ENCODE assay signal across 8 cellular contexts in genomic region chr7:94436018-94436604, GRCh38. TPM values are rescaled to one million over a fixed set of nuclear protein-coding genes. Genes with fewer than 3 reads are reported as not detected.
DNase-seq lines count a peak whose midpoint lies in the region; ATAC-seq and TF ChIP-seq lines count a peak whose summit lies in the region.

No MANE protein-coding gene starts in this region.

- H3K4me3 ChIP-seq in BE2C (ENCODE audit: low read depth, low read length): peak overlapping the region; percentile 2; the same call in 1 of the 2 replicates
- no peak overlapping the region for H3K4me3 ChIP-seq in effector memory CD4-positive, alpha-beta T cell (ENCODE audit: insufficient read depth, low read depth, low read length, poor library complexity, severe bottlenecking)
- no peak overlapping the region for H3K4me3 ChIP-seq in mesenchymal stem cell (ENCODE audit: insufficient read depth in 1 of 2, low read depth in 1 of 2, low read length in 2 of 2)

- H3K4me1 ChIP-seq in BE2C (peaks cover 6% of the 10 kb centered on the region), mesenchymal stem cell (ENCODE audit: control insufficient read depth, insufficient read depth, low read depth, low read length) (no peaks in the 10 kb centered on the region)
- no peaks in the 10 kb centered on the region for H3K4me1 ChIP-seq in effector memory CD4-positive, alpha-beta T cell (ENCODE audit: control insufficient read depth, insufficient read depth, low read length, poor library complexity, severe bottlenecking)

- H4K91ac ChIP-seq in mesenchymal stem cell (ENCODE audit: low read length): no peak overlapping the region

- no peaks in the 10 kb centered on the region; the same call in 1 of the 2 replicates for H3K27me3 ChIP-seq in BE2C
- no peaks in the 10 kb centered on the region for H3K27me3 ChIP-seq in effector memory CD4-positive, alpha-beta T cell (replicated peaks; ENCODE audit: control insufficient read depth, insufficient read depth, low read length, poor library complexity, severe bottlenecking)
- H3K27me3 ChIP-seq in mesenchymal stem cell (ENCODE audit: control insufficient read depth in 1 of 2, insufficient read depth in 1 of 2, low read length in 2 of 2): no peaks in the 10 kb centered on the region

- peak; percentile 90 for TF ChIP-seq CTCF in BE2C (IDR thresholded peaks at IDR 0.05; ENCODE audit: low read depth, low read length)

- H2BK120ac ChIP-seq in mesenchymal stem cell (ENCODE audit: low read depth, low read length): no peak overlapping the region

- H3K9me3 Mint-ChIP-seq in activated CD4-positive, alpha-beta T cell treated with anti-CD3 and anti-CD28 coated beads, Interleukin-2, amount 10 ng/mL, durations not matched to agents 24 days and 14 days: no peaks in the 10 kb centered on the region

- H3K79me1 ChIP-seq in mesenchymal stem cell (replicated peaks; ENCODE audit: low read length, poor library complexity, severe bottlenecking): no peaks in the 10 kb centered on the region

- H2BK5ac ChIP-seq in mesenchymal stem cell (ENCODE audit: low read depth, low read length, poor library complexity, severe bottlenecking): no peak overlapping the region

- H2BK15ac ChIP-seq in mesenchymal stem cell (ENCODE audit: low read depth, poor library complexity, severe bottlenecking): no peak overlapping the region

- H3K4ac ChIP-seq in mesenchymal stem cell (ENCODE audit: low read depth in 1 of 2, low read length in 2 of 2): no peak overlapping the region

- no peak overlapping the region for H2AFZ ChIP-seq in mesenchymal stem cell (ENCODE audit: low read depth, low read length)

- no peak overlapping the region for H3K4me3 Mint-ChIP-seq in activated CD4-positive, alpha-beta T cell treated with anti-CD3 and anti-CD28 coated beads, Interleukin-2, amount 10 ng/mL, durations not matched to agents 24 days and 14 days

- H3K9me3 ChIP-seq in BE2C (no peaks in the 10 kb centered on the region), mesenchymal stem cell (ENCODE audit: control insufficient read depth, low read length) (no peaks in the 10 kb centered on the region)
- H3K9me3 ChIP-seq in effector memory CD4-positive, alpha-beta T cell (ENCODE audit: control insufficient read depth, low read length): no peaks in the 10 kb centered on the region

- H3K23ac ChIP-seq in mesenchymal stem cell (ENCODE audit: low read length in 2 of 2): no peak overlapping the region

- H3K9ac ChIP-seq in mesenchymal stem cell (ENCODE audit: low read length): peak overlapping the region; percentile 56

- peak; percentile 96 for ATAC-seq in GM18909 (IDR thresholded peaks at IDR 0.05; ENCODE audit: poor library complexity, unreplicated experiment)
- peak; percentile 89 for ATAC-seq in HG03108 (IDR thresholded peaks at IDR 0.05; ENCODE audit: unreplicated experiment)

- DNase-seq in BE2C: peak; percentile 73
- peak; percentile 70 for DNase-seq in NCI-H460 (ENCODE audit: extremely low read depth, low read depth)
- peak; percentile 85 for DNase-seq in activated CD4-positive, alpha-beta T cell treated with anti-CD3 and anti-CD28 coated beads, Interleukin-2, amount 10 ng/mL, durations not matched to agents 24 days and 14 days
- peak in 2 of 3 donors; percentile 3 to 23 for DNase-seq in effector memory CD4-positive, alpha-beta T cell
- peak; percentile 71 for DNase-seq in mesenchymal stem cell
- peak in 4 of 6 experiments; percentile 5 to 33 (median 25) for DNase-seq in stimulated activated naive CD4-positive, alpha-beta T cell (lab: John Stamatoyannopoulos, UW)

- H3K27ac ChIP-seq in effector memory CD4-positive, alpha-beta T cell (ENCODE audit: insufficient read depth, low read length, poor library complexity, severe bottlenecking): no peak overlapping the region
- no peak overlapping the region for H3K27ac ChIP-seq in mesenchymal stem cell (ENCODE audit: low read length, poor library complexity, severe bottlenecking)

- 28% methylated on average over 6 of the region's 6 CpGs for WGBS in mesenchymal stem cell

- no peak overlapping the region for H3K18ac ChIP-seq in mesenchymal stem cell (ENCODE audit: low read depth in 1 of 2, low read length in 2 of 2)

- H2BK12ac ChIP-seq in mesenchymal stem cell (ENCODE audit: low read length in 2 of 2): no peak overlapping the region

- intact Hi-C loops in activated CD4-positive, alpha-beta T cell treated with anti-CD3 and anti-CD28 coated beads, Interleukin-2, amount 10 ng/mL, durations not matched to agents 24 days and 14 days (cut with micrococcal nuclease): loop anchor here (2.0 kb wide), 1 partner anchor 147 kb away; no protein-coding TSS in a partner anchor

- no peak overlapping the region for H3K27ac Mint-ChIP-seq in activated CD4-positive, alpha-beta T cell treated with anti-CD3 and anti-CD28 coated beads, Interleukin-2, amount 10 ng/mL, durations not matched to agents 24 days and 14 days

- H3K36me3 ChIP-seq in BE2C: no peaks in the 10 kb centered on the region
- H3K36me3 ChIP-seq in effector memory CD4-positive, alpha-beta T cell (ENCODE audit: control insufficient read depth, insufficient read depth, low read length): no peaks in the 10 kb centered on the region
- H3K36me3 ChIP-seq in mesenchymal stem cell (ENCODE audit: control insufficient read depth in 1 of 2, insufficient read depth in 2 of 2, low read depth in 1 of 2, low read length in 2 of 2): peaks cover 0 to under 1% of the 10 kb centered on the region in 2 experiments

- no peak overlapping the region for H3K4me2 ChIP-seq in mesenchymal stem cell (ENCODE audit: low read length, poor library complexity, severe bottlenecking)

- no peak overlapping the region for H3K14ac ChIP-seq in mesenchymal stem cell (ENCODE audit: low read length in 2 of 2)

- H4K8ac ChIP-seq in mesenchymal stem cell (ENCODE audit: low read length): no peak overlapping the region

- peaks cover 13% of the 10 kb centered on the region for H3K27me3 Mint-ChIP-seq in activated CD4-positive, alpha-beta T cell treated with anti-CD3 and anti-CD28 coated beads, Interleukin-2, amount 10 ng/mL, durations not matched to agents 24 days and 14 days

- H2AK5ac ChIP-seq in mesenchymal stem cell (ENCODE audit: low read length, severe bottlenecking): no peak overlapping the region

- no peaks in the 10 kb centered on the region for H3K4me1 Mint-ChIP-seq in activated CD4-positive, alpha-beta T cell treated with anti-CD3 and anti-CD28 coated beads, Interleukin-2, amount 10 ng/mL, durations not matched to agents 24 days and 14 days

- no peaks in the 10 kb centered on the region for H3K36me3 Mint-ChIP-seq in activated CD4-positive, alpha-beta T cell treated with anti-CD3 and anti-CD28 coated beads, Interleukin-2, amount 10 ng/mL, durations not matched to agents 24 days and 14 days (ENCODE audit: low read depth)

RNA-seq across cellular contexts. Expression of gene COL1A2, which starts 41.4 kb away (rescaled TPM):
- not detected for polyA plus RNA-seq in BE2C (2012; ENCODE audit: insufficient read depth, insufficient read length, low read depth)
- not detected in 2 replicates for total RNA-seq in NCI-H460 (2014; rRNA removed; shearing (Covaris generic))
- polyA plus RNA-seq in NCI-H460 (2014; cell fraction: nucleus; rRNA removed): not detected in 2 replicates
- total RNA-seq in activated CD4-positive, alpha-beta T cell treated with anti-CD3 and anti-CD28 coated beads, Interleukin-2, amount 10 ng/mL, durations not matched to agents 24 days and 14 days: 6.0 and 6.5 TPM in 2 replicates
- 1,995 TPM for polyA plus RNA-seq in mesenchymal stem cell (2013, experiment 1 of 2)
- 1,960 TPM for polyA plus RNA-seq in mesenchymal stem cell (2013, experiment 2 of 2)

Comparison
In these comparisons a context has a peak if more than half of its experiments do, and no peak if none do; other contexts are left out.
1. DNase-seq: peak in every context shown above with its lines; median percentile 85 in activated CD4-positive, alpha-beta T cell treated with anti-CD3 and anti-CD28 coated beads, Interleukin-2, amount 10 ng/mL, durations not matched to agents 24 days and 14 days; 73 in BE2C; 71 in mesenchymal stem cell; 70 in NCI-H460; 25 in stimulated activated naive CD4-positive, alpha-beta T cell; 13 in effector memory CD4-positive, alpha-beta T cell.